In genomic region chr5:93384977-93385376, GRCh38 we compare ENCODE assay signal across 19 cellular contexts.
DNase-seq lines count a peak whose midpoint lies in the region; ATAC-seq and TF ChIP-seq lines count a peak whose summit lies in the region.
"Had no signal": no experiment of that assay in that cellular context is flagged by ENCODE, and none has a peak within 500 bp of the region (broad histone marks: within the 10 kb centered on the region; RNA-seq: fewer than 3 reads in every experiment).

No MANE protein-coding gene starts in this region.

- H3K4me1 Mint-ChIP-seq in nephron, result peaks cover 16% of the 10 kb centered on the region
- H3K4me1 Mint-ChIP-seq in CD8-positive, alpha-beta T cell (ENCODE audit: low read depth), result no peaks in the 10 kb centered on the region
- H3K4me1 Mint-ChIP-seq: CD4-positive, alpha-beta memory T cell had no signal

- H3K4me3 ChIP-seq in SK-N-SH (ENCODE audit: low read depth in 2 of 2, low read length in 1 of 2), result no peak overlapping the region
- H3K4me3 ChIP-seq in CD8-positive, alpha-beta T cell (ENCODE audit: low read depth, low read length), result no peak overlapping the region
- H3K4me3 ChIP-seq: A549, GM23338 had no signal

- no peak overlapping the region for H3K4me2 ChIP-seq in SK-N-SH
- H3K4me2 ChIP-seq: A549, GM23338 had no signal

- H3K27ac Mint-ChIP-seq in nephron, result peak overlapping the region in 2 of 3 experiments; percentile 4 to 14
- no peak overlapping the region for H3K27ac Mint-ChIP-seq in CD8-positive, alpha-beta T cell
- H3K27ac Mint-ChIP-seq: CD4-positive, alpha-beta memory T cell; GM23338; H9 had no signal

- H3K27me3 ChIP-seq in SK-N-SH (ENCODE audit: insufficient read depth), result no peaks in the 10 kb centered on the region
- H3K27me3 ChIP-seq in CD8-positive, alpha-beta T cell (ENCODE audit: insufficient read depth, low read length), result no peaks in the 10 kb centered on the region

- peaks cover 4% of the 10 kb centered on the region for H3K36me3 Mint-ChIP-seq in nephron (ENCODE audit: low read depth)
- no peaks in the 10 kb centered on the region for H3K36me3 Mint-ChIP-seq in CD8-positive, alpha-beta T cell
- H3K36me3 Mint-ChIP-seq: CD4-positive, alpha-beta memory T cell had no signal

- peak in 1 of 2 experiments; percentile 41; a peak in 1 of 4 replicates for TF ChIP-seq EP300 in SK-N-SH (IDR thresholded peaks at IDR 0.05; ENCODE audit: borderline replicate concordance in 1 of 2, low read depth in 1 of 2, low read length in 1 of 2)

- H3K9me2 ChIP-seq in SK-N-SH, result no peaks in the 10 kb centered on the region

- ATAC-seq in SK-N-SH treated with all-trans-retinoic acid at 6 μM for 48 hours, result no peak
- no peak for ATAC-seq in CD8-positive, alpha-beta T cell
- ATAC-seq: A549, GM23338, HCT116 had no signal

- H3K9me3 Mint-ChIP-seq in nephron, result peaks cover 5% of the 10 kb centered on the region
- H3K9me3 Mint-ChIP-seq in CD8-positive, alpha-beta T cell, result no peaks in the 10 kb centered on the region
- H3K9me3 Mint-ChIP-seq: GM23338 had no signal

- no peak overlapping the region for H3K4me3 Mint-ChIP-seq in nephron
- no peak overlapping the region for H3K4me3 Mint-ChIP-seq in CD8-positive, alpha-beta T cell
- H3K4me3 Mint-ChIP-seq: CD4-positive, alpha-beta memory T cell; GM23338; H9 had no signal

- POLR2A ChIA-PET in SK-N-SH (lab: Yijun Ruan, JAX), result no interaction called here
- POLR2A ChIA-PET in CD8-positive, alpha-beta T cell (lab: Charles Lee), result no interaction called here

- WGBS in SK-N-SH (ENCODE audit: low lambda C conversion rate), result 76% methylated on average over 3 of the region's 3 CpGs

- no peaks in the 10 kb centered on the region for H3K36me3 ChIP-seq in SK-N-SH (replicated peaks in 1 of 2; ENCODE audit: control insufficient read depth in 1 of 2, insufficient read depth in 2 of 2, low read length in 1 of 2)
- no peaks in the 10 kb centered on the region for H3K36me3 ChIP-seq in CD8-positive, alpha-beta T cell (ENCODE audit: insufficient read depth, low read length)

- no peaks in the 10 kb centered on the region for H4K20me1 ChIP-seq in SK-N-SH (ENCODE audit: insufficient read depth)

- TF ChIP-seq CTCF in SK-N-SH (IDR thresholded peaks at IDR 0.05), result no peak
- TF ChIP-seq CTCF in nephron (IDR thresholded peaks at IDR 0.05; ENCODE audit: unreplicated experiment in 3 of 3), result no peak
- no peak for TF ChIP-seq CTCF in CD8-positive, alpha-beta T cell (IDR thresholded peaks at IDR 0.05)

- no peaks in the 10 kb centered on the region for H3K9me3 ChIP-seq in SK-N-SH
- no peaks in the 10 kb centered on the region for H3K9me3 ChIP-seq in CD8-positive, alpha-beta T cell (ENCODE audit: low read length)
- H3K9me3 ChIP-seq: A549, Caco-2 had no signal

- H3K9ac ChIP-seq in SK-N-SH, result no peak overlapping the region

- no peak overlapping the region for H2AFZ ChIP-seq in SK-N-SH (ENCODE audit: low read depth)
- H2AFZ ChIP-seq: GM23338 had no signal

- H3K4me1 ChIP-seq in SK-N-SH (ENCODE audit: control insufficient read depth in 1 of 2, insufficient read depth in 2 of 2, low read depth in 1 of 2, low read length in 1 of 2), result peaks cover 0 to 7% of the 10 kb centered on the region in 2 experiments; a peak in 2 of 4 replicates
- no peaks in the 10 kb centered on the region for H3K4me1 ChIP-seq in CD8-positive, alpha-beta T cell (ENCODE audit: insufficient read depth, low read length)
- H3K4me1 ChIP-seq: A549, Caco-2 had no signal

- CTCF ChIA-PET in SK-N-SH (lab: Yijun Ruan, JAX), result interaction anchor here (1.3 kb wide), 1 partner anchor 25 kb away, joined by 3 read pairs; no protein-coding TSS in a partner anchor
- CTCF ChIA-PET in CD8-positive, alpha-beta T cell (lab: Charles Lee), result no interaction called here

- TF ChIP-seq RAD21 in SK-N-SH (IDR thresholded peaks at IDR 0.05; ENCODE audit: low read length), result no peak

- intact Hi-C loops in CD8-positive, alpha-beta T cell (cut with DNase I, micrococcal nuclease), result no loop called here

- H3K27me3 Mint-ChIP-seq in nephron (ENCODE audit: low read depth), result no peaks in the 10 kb centered on the region
- H3K27me3 Mint-ChIP-seq in CD8-positive, alpha-beta T cell (ENCODE audit: low read depth), result no peaks in the 10 kb centered on the region
- H3K27me3 Mint-ChIP-seq: CD4-positive, alpha-beta memory T cell had no signal

- no peaks in the 10 kb centered on the region for H3K79me2 ChIP-seq in SK-N-SH (ENCODE audit: insufficient read depth)

- DNase-seq in SK-N-SH, result peak; percentile 23
- peak; percentile 23 for DNase-seq in RPMI7951 (ENCODE audit: low read depth)
- no peak for DNase-seq in iPS-NIHi11 (ENCODE audit: low spot score)
- DNase-seq in CD8-positive, alpha-beta T cell, result no peak
- DNase-seq: 8988T; ACHN; AML-193; C1 segment of cervical spinal cord; Caco-2; CD4-positive, alpha-beta memory T cell; DMS53; DMS79 treated with DMSO at 0.1 percent for 48 hours; GF-D8; H9 had no signal

- no peaks in the 10 kb centered on the region for H3F3A ChIP-seq in SK-N-SH (replicated peaks; ENCODE audit: insufficient read depth)

- H3K27ac ChIP-seq in SK-N-SH (ENCODE audit: low read depth in 2 of 2, low read length in 1 of 2), result no peak overlapping the region
- no peak overlapping the region for H3K27ac ChIP-seq in CD8-positive, alpha-beta T cell (ENCODE audit: low read depth, low read length)
- H3K27ac ChIP-seq: A549 had no signal

TF ChIP-seq in SK-N-SH, 30 proteins besides CTCF, POLR2A, EP300 and RAD21:
- TF ChIP-seq MXI1 (IDR thresholded peaks at IDR 0.05; ENCODE audit: low read depth, low read length) (peak; percentile 44; the same call in 1 of the 2 replicates), RFX5 (IDR thresholded peaks at IDR 0.05; ENCODE audit: low read length) (peak; percentile 96), GATA2 (CRISPR knock-in tag; IDR thresholded peaks at IDR 0.05) (peak; percentile 45; the same call in 1 of the 2 replicates), USF1 (IDR thresholded peaks at IDR 0.05; ENCODE audit: borderline replicate concordance, low read depth) (no peak), POLR2AphosphoS5 (IDR thresholded peaks at IDR 0.05; ENCODE audit: low read depth, low read length) (no peak)

TF ChIP-seq in SK-N-SH treated with all-trans-retinoic acid at 6 μM for 48 hours, 23 proteins besides CTCF, POLR2A, EP300 and RAD21:
- TF ChIP-seq CSRNP3 (CRISPR knock-in tag; IDR thresholded peaks at IDR 0.05), result no peak
- TF ChIP-seq, protein P1, sequence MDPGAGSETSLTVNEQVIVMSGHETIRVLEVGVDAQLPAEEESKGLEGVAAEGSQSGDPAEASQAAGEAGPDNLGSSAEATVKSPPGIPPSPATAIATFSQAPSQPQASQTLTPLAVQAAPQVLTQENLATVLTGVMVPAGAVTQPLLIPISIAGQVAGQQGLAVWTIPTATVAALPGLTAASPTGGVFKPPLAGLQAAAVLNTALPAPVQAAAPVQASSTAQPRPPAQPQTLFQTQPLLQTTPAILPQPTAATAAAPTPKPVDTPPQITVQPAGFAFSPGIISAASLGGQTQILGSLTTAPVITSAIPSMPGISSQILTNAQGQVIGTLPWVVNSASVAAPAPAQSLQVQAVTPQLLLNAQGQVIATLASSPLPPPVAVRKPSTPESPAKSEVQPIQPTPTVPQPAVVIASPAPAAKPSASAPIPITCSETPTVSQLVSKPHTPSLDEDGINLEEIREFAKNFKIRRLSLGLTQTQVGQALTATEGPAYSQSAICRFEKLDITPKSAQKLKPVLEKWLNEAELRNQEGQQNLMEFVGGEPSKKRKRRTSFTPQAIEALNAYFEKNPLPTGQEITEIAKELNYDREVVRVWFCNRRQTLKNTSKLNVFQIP (CRISPR knock-in tag; IDR thresholded peaks at IDR 0.05; ENCODE audit: borderline replicate concordance, low read depth), result no peak
- TF ChIP-seq OSR1 (CRISPR knock-in tag; IDR thresholded peaks at IDR 0.05), result no peak
- TF ChIP-seq ZFP30 (CRISPR knock-in tag; IDR thresholded peaks at IDR 0.05), result no peak
- TF ChIP-seq TCF4 (CRISPR knock-in tag; IDR thresholded peaks at IDR 0.05; ENCODE audit: borderline replicate concordance), result no peak
- TF ChIP-seq PPARA (CRISPR knock-in tag; IDR thresholded peaks at IDR 0.05; ENCODE audit: borderline replicate concordance), result no peak
- no peak for TF ChIP-seq CREB5 (CRISPR knock-in tag; IDR thresholded peaks at IDR 0.05; ENCODE audit: low read depth)
TF ChIP-seq in SK-N-SH treated with all-trans-retinoic acid at 6 μM for 48 hours: peak in this region for 0.

Comparison
In these comparisons a context has a peak if more than half of its experiments do, and no peak if none do; other contexts are left out.
1. DNase-seq: peak in SK-N-SH (single experiment) and RPMI7951 (single experiment); none in iPS-NIHi11 (single experiment) and CD8-positive, alpha-beta T cell (0 of 7).